In the genomic region with DNA sequence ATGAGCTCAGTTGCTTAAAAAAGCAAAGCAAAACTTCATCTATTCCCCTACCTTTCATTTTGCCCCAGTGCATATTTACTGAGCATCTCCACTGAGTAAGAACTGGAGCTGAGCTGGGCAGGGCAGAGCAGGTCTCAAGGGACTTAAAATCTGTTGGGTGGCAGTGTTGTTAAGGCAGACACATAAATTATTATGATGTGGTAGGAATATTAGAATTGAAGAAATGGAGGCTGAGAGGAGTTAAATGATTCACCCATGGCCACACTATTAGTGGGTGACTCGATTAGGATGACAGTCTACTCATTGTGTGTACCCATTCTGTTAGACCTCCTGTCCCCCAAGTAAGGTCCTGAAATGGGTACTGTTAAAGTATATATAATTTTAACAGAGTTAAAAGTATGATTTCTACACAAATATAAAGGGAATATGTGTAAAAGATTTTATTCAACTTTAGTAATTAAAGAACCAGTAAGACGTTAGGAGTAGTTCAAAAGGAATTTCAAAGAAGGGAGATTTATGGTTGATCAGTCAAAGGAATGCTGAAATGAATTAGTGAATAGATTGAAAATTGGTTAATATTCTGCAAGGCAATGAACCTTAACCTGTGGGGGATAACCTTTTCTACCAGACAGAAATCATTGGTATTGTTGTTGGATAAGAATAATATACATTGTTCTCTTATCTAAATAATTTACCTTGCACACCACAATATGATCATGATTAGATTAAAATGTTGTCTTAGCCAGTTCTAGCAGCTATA, we compare ENCODE assay signal across 13 cellular contexts. TPM values are rescaled to one million over a fixed set of nuclear protein-coding genes. Genes with fewer than 3 reads are reported as not detected.
"Had no signal": no experiment of that assay in that cellular context is flagged by ENCODE, and none has a peak within 500 bp of the region (broad histone marks: within the 10 kb centered on the region; RNA-seq: fewer than 3 reads in every experiment).

No MANE protein-coding gene starts in this region.

- H3K9me3 ChIP-seq: body of pancreas, right atrium auricular region, testis had no signal

- H3K4me1 Mint-ChIP-seq: activated naive CD8-positive, alpha-beta T cell treated with anti-CD3 and anti-CD28 coated beads for 36 hours; T-helper 17 cell had no signal

- H3K27ac ChIP-seq: body of pancreas, right atrium auricular region, testis had no signal

- H3K36me3 Mint-ChIP-seq: activated naive CD8-positive, alpha-beta T cell treated with anti-CD3 and anti-CD28 coated beads for 36 hours had no signal

- H3K27me3 ChIP-seq: body of pancreas, right atrium auricular region, testis had no signal

- ATAC-seq: body of pancreas; effector memory CD8-positive, alpha-beta T cell; left lobe of liver; T-helper 17 cell had no signal

- H3K4me3 ChIP-seq: body of pancreas, right atrium auricular region, testis had no signal

- H3K36me3 ChIP-seq: right atrium auricular region had no signal

- H3K27me3 Mint-ChIP-seq: activated CD4-positive, alpha-beta memory T cell treated with anti-CD3 and anti-CD28 coated beads for 36 hours had no signal

- DNase-seq: activated CD4-positive, alpha-beta memory T cell treated with anti-CD3 and anti-CD28 coated beads for 36 hours; activated CD4-positive, alpha-beta T cell treated with anti-CD3 and anti-CD28 coated beads for 4 hours; activated naive CD8-positive, alpha-beta T cell treated with anti-CD3 and anti-CD28 coated beads for 36 hours; amygdala; body of pancreas; effector memory CD8-positive, alpha-beta T cell; midbrain; stimulated activated CD4-positive, alpha-beta T cell treated with anti-CD3 and anti-CD28 coated beads, Interleukin-2, amount 100 ng/mL, for 48 hours; T-helper 17 cell; testis had no signal

- H3K27ac Mint-ChIP-seq: activated CD4-positive, alpha-beta memory T cell treated with anti-CD3 and anti-CD28 coated beads for 36 hours; activated naive CD8-positive, alpha-beta T cell treated with anti-CD3 and anti-CD28 coated beads for 36 hours; T-helper 17 cell had no signal

- H3K4me3 Mint-ChIP-seq: activated CD4-positive, alpha-beta memory T cell treated with anti-CD3 and anti-CD28 coated beads for 36 hours; activated naive CD8-positive, alpha-beta T cell treated with anti-CD3 and anti-CD28 coated beads for 36 hours; effector memory CD8-positive, alpha-beta T cell; T-helper 17 cell had no signal

- H3K9me3 Mint-ChIP-seq: effector memory CD8-positive, alpha-beta T cell had no signal

RNA-seq across cellular contexts. Expression of a gene that starts 17.5 kb away (rescaled TPM):
- total RNA-seq: activated CD4-positive, alpha-beta memory T cell treated with anti-CD3 and anti-CD28 coated beads for 36 hours had no signal
- polyA plus RNA-seq: neural cell had no signal
